Comparison of ENCODE assay signal across 9 cellular contexts in genomic region chr7:48298779-48299178, GRCh38.
DNase-seq lines count a peak whose midpoint lies in the region; ATAC-seq, FAIRE-seq and TF ChIP-seq lines count a peak whose summit lies in the region.
"Had no signal": no experiment of that assay in that cellular context is flagged by ENCODE, and none has a peak within 500 bp of the region (broad histone marks: within the 10 kb centered on the region; RNA-seq: fewer than 3 reads in every experiment).

No MANE protein-coding gene starts in this region.

- no peak overlapping the region for H3K27ac ChIP-seq in endothelial cell of umbilical vein (ENCODE audit: insufficient read depth, low read depth, low read length)
- H3K27ac ChIP-seq in neural progenitor cell, result no peak overlapping the region
- no peak overlapping the region for H3K27ac ChIP-seq in small intestine (ENCODE audit: low read depth in 1 of 2, low read length in 1 of 2)

- H3K79me2 ChIP-seq in endothelial cell of umbilical vein (ENCODE audit: control insufficient read depth, insufficient read depth, low read length) (no peaks in the 10 kb centered on the region), neural progenitor cell (ENCODE audit: low read depth) (no peaks in the 10 kb centered on the region)

- H3K36me3 ChIP-seq in endothelial cell of umbilical vein (ENCODE audit: control insufficient read depth in 2 of 2, extremely low read depth in 1 of 2, insufficient read depth in 2 of 2, low read length in 2 of 2) (no peaks in the 10 kb centered on the region), neural progenitor cell (no peaks in the 10 kb centered on the region), small intestine (ENCODE audit: control insufficient read depth in 2 of 2, insufficient read depth in 2 of 2, low read length in 2 of 2) (no peaks in the 10 kb centered on the region)

- H3K4me1 ChIP-seq in endothelial cell of umbilical vein (ENCODE audit: control insufficient read depth, extremely low read depth, insufficient read depth, low read length) (peaks cover 3% of the 10 kb centered on the region), neural progenitor cell (no peaks in the 10 kb centered on the region), small intestine (ENCODE audit: control insufficient read depth in 2 of 2, insufficient read depth in 1 of 2, low read depth in 1 of 2, low read length in 1 of 2) (no peaks in the 10 kb centered on the region)

- no peak overlapping the region for H3K27ac Mint-ChIP-seq in neural progenitor cell

- CTCF ChIA-PET in endothelial cell of umbilical vein (lab: Charles Lee), result interaction anchor here (0.8 to 2.8 kb wide), 16 partner anchors 8 to 131 kb away, joined by 3 to 18 read pairs (median 4); no protein-coding TSS in a partner anchor

- BruUV-seq in endothelial cell of umbilical vein (replicated peaks; lab: Mats Ljungman, UMichigan), result no TSS peak

- FAIRE-seq in endothelial cell of umbilical vein (lab: Jason Lieb, UNC) (no peak), small intestine (lab: Jason Lieb, UNC) (no peak)
- FAIRE-seq: colon had no signal

- H3K4me3 ChIP-seq in endothelial cell of umbilical vein (replicated peaks in 1 of 3; ENCODE audit: insufficient read depth in 1 of 3, low read depth in 1 of 3, low read length in 3 of 3), result no peak overlapping the region
- H3K4me3 ChIP-seq in neural progenitor cell, result no peak overlapping the region
- no peak overlapping the region for H3K4me3 ChIP-seq in small intestine (ENCODE audit: low read depth in 1 of 2, low read length in 2 of 2)

- H3K9me1 ChIP-seq in endothelial cell of umbilical vein (replicated peaks; ENCODE audit: control insufficient read depth, extremely low read depth, insufficient read depth, low read length), result no peaks in the 10 kb centered on the region

- no peaks in the 10 kb centered on the region for H3K27me3 Mint-ChIP-seq in neural progenitor cell (ENCODE audit: insufficient read depth, low read depth)

- 58 to 75% (median 59%) methylated on average over 5 of the region's 5 CpGs for WGBS in small intestine, 3 donors

- peaks cover 5% of the 10 kb centered on the region for H3K9me3 Mint-ChIP-seq in neural progenitor cell

- DNase-seq in EH (ENCODE audit: low read depth) (peak; percentile 78), endothelial cell of umbilical vein (ENCODE audit: low read depth, low spot score) (peak; percentile 42), NCI-H2196 treated with DMSO at 0.1 percent for 48 hours (lab: John Stamatoyannopoulos, UW; ENCODE audit: unreplicated experiment) (no peak), C1 segment of cervical spinal cord (lab: John Stamatoyannopoulos, UW) (no peak), neural progenitor cell (ENCODE audit: low spot score) (no peak), small intestine (no peak)

- no peaks in the 10 kb centered on the region for H3F3A ChIP-seq in neural progenitor cell (ENCODE audit: low read depth)

- H2AFZ ChIP-seq in endothelial cell of umbilical vein (ENCODE audit: low read depth, low read length) (peak overlapping the region; percentile 64), neural progenitor cell (replicated peaks) (no peak overlapping the region)

- H3K9ac ChIP-seq in endothelial cell of umbilical vein (replicated peaks; ENCODE audit: extremely low read depth, insufficient read depth, low read length) (no peak overlapping the region), neural progenitor cell (no peak overlapping the region)

- peaks cover 2% of the 10 kb centered on the region for H3K4me1 Mint-ChIP-seq in neural progenitor cell

- TF ChIP-seq POLR2A in endothelial cell of umbilical vein (IDR thresholded peaks at IDR 0.05; ENCODE audit: low read depth, low read length), result no peak

- dilution Hi-C loops in endothelial cell of umbilical vein (cut with MboI; ENCODE audit: extremely low pct_ligation_motif_present, low sequenced_read_pairs), result no loop called here

- H3K27me3 ChIP-seq in endothelial cell of umbilical vein (ENCODE audit: control insufficient read depth in 2 of 2, insufficient read depth in 2 of 2, low read length in 2 of 2), result no peaks in the 10 kb centered on the region
- H3K27me3 ChIP-seq in neural progenitor cell, result no peaks in the 10 kb centered on the region
- no peaks in the 10 kb centered on the region for H3K27me3 ChIP-seq in small intestine (ENCODE audit: control insufficient read depth in 2 of 2, insufficient read depth in 2 of 2, low read length in 2 of 2)

- TF ChIP-seq CTCF in endothelial cell of umbilical vein (IDR thresholded peaks at IDR 0.05; ENCODE audit: extremely low read depth in 1 of 2, insufficient read depth in 1 of 2, low read depth in 1 of 2, low read length in 2 of 2) (no peak), neural progenitor cell (IDR thresholded peaks at IDR 0.05) (no peak)

- ATAC-seq in GM19452 (IDR thresholded peaks at IDR 0.05; ENCODE audit: unreplicated experiment) (peak; percentile 68), HG03558 (IDR thresholded peaks at IDR 0.05; ENCODE audit: extremely low read depth, unreplicated experiment) (peak; percentile 47)

- H3K4me2 ChIP-seq in endothelial cell of umbilical vein (ENCODE audit: insufficient read depth, low read length) (no peak overlapping the region), neural progenitor cell (no peak overlapping the region)

- no peaks in the 10 kb centered on the region for H4K20me1 ChIP-seq in endothelial cell of umbilical vein (replicated peaks; ENCODE audit: control insufficient read depth, extremely low read depth, insufficient read depth, low read length)
- no peaks in the 10 kb centered on the region for H4K20me1 ChIP-seq in neural progenitor cell (ENCODE audit: low read depth)

- POLR2A ChIA-PET in endothelial cell of umbilical vein (lab: Charles Lee), result no interaction called here

- no peaks in the 10 kb centered on the region for H3K36me3 Mint-ChIP-seq in neural progenitor cell

- H3K9me3 ChIP-seq in endothelial cell of umbilical vein (replicated peaks; ENCODE audit: control insufficient read depth, insufficient read depth, low read length) (no peaks in the 10 kb centered on the region), neural progenitor cell (ENCODE audit: low read depth) (no peaks in the 10 kb centered on the region), small intestine (ENCODE audit: control insufficient read depth, low read depth) (no peaks in the 10 kb centered on the region)

- H3K4me3 Mint-ChIP-seq in neural progenitor cell, result no peak overlapping the region

- intact Hi-C loops in endothelial cell of umbilical vein (cut with micrococcal nuclease), result loop anchor here (1.0 to 5.0 kb wide), 2 partner anchors 130 to 1794 kb away; partner anchors contain the start of gene ZPBP

TF ChIP-seq in endothelial cell of umbilical vein, 7 proteins besides CTCF, POLR2A, EP300 and RAD21:
- TF ChIP-seq FOS (IDR thresholded peaks at IDR 0.05; ENCODE audit: borderline replicate concordance, insufficient read depth, low read length), result peak; percentile 96
- TF ChIP-seq GATA2 (IDR thresholded peaks at IDR 0.05; ENCODE audit: insufficient read depth, insufficient read length, low read depth, low read length), result peak; percentile 77
- no peak for TF ChIP-seq MAX (IDR thresholded peaks at IDR 0.05; ENCODE audit: insufficient read depth, insufficient read length)
- TF ChIP-seq EZH2 (IDR thresholded peaks at IDR 0.05; ENCODE audit: borderline replicate concordance, low read depth, low read length, severe bottlenecking), result no peak
- TF ChIP-seq MYC (IDR thresholded peaks at IDR 0.05; ENCODE audit: low read depth, low read length), result no peak
- TF ChIP-seq JUN (IDR thresholded peaks at IDR 0.05; ENCODE audit: borderline replicate concordance, insufficient read depth, insufficient read length, low read depth), result peak; percentile 43
- peak; percentile 48 for TF ChIP-seq POLR2AphosphoS5 (IDR thresholded peaks at IDR 0.05; ENCODE audit: insufficient read depth, low read depth, low read length)

Comparison
In these comparisons a context has a peak if more than half of its experiments do, and no peak if none do; other contexts are left out.
1. DNase-seq: peak in EH (single experiment) and endothelial cell of umbilical vein (single experiment); none in NCI-H2196 treated with DMSO at 0.1 percent for 48 hours (single experiment), C1 segment of cervical spinal cord (0 of 14), neural progenitor cell (single experiment) and small intestine (single experiment).